Comparison of ENCODE assay signal across 7 cellular contexts in genomic region chr19:7405482-7405881, GRCh38. TPM values are rescaled to one million over a fixed set of nuclear protein-coding genes. Genes with fewer than 3 reads are reported as not detected.
DNase-seq lines count a peak whose midpoint lies in the region; ATAC-seq and TF ChIP-seq lines count a peak whose summit lies in the region.
"Not testable (repeated sequence)": the region's sequence is repeated elsewhere in the genome, so short reads cannot be mapped to it uniquely, and the experiment has no call there.

No MANE protein-coding gene starts in this region.

- H3K9me3 ChIP-seq in CD8-positive, alpha-beta T cell (ENCODE audit: low read length) = not testable (repeated sequence)

- peak overlapping the region; percentile 77 for H3K27ac Mint-ChIP-seq in CD8-positive, alpha-beta T cell
- peak overlapping the region; percentile 24 for H3K27ac Mint-ChIP-seq in activated B cell treated with CpG ODN at 0.5 μM for 24 hours
- peak overlapping the region; percentile 85 for H3K27ac Mint-ChIP-seq in activated T-helper 17 cell treated with anti-CD3 and anti-CD28 coated beads, Interleukin-2, amount 50 U/mL, for 72 hours
- peak overlapping the region; percentile 44 for H3K27ac Mint-ChIP-seq in activated naive CD8-positive, alpha-beta T cell treated with anti-CD3 and anti-CD28 coated beads, Interleukin-2, amount 50 U/mL, for 24 hours
- H3K27ac Mint-ChIP-seq in glutamatergic neuron (ENCODE audit: unreplicated experiment) = not testable (repeated sequence)
- H3K27ac Mint-ChIP-seq in naive thymus-derived CD8-positive, alpha-beta T cell = peak overlapping the region in 7 of 10 donors; percentile 19 to 83 (median 52)
- peak overlapping the region; percentile 69 for H3K27ac Mint-ChIP-seq in stimulated activated effector memory CD8-positive, alpha-beta T cell treated with anti-CD3 and anti-CD28 coated beads, Interleukin-12 subunit alpha, Interleukin-12 subunit beta, amount 100 ng/mL, for 72 hours

- not testable (repeated sequence) for H3K9me3 Mint-ChIP-seq in CD8-positive, alpha-beta T cell; activated B cell treated with CpG ODN at 0.5 μM for 24 hours; activated T-helper 17 cell treated with anti-CD3 and anti-CD28 coated beads, Interleukin-2, amount 50 U/mL, for 72 hours; activated naive CD8-positive, alpha-beta T cell treated with anti-CD3 and anti-CD28 coated beads, Interleukin-2, amount 50 U/mL, for 24 hours; glutamatergic neuron (ENCODE audit: unreplicated experiment); naive thymus-derived CD8-positive, alpha-beta T cell; stimulated activated effector memory CD8-positive, alpha-beta T cell treated with anti-CD3 and anti-CD28 coated beads, Interleukin-12 subunit alpha, Interleukin-12 subunit beta, amount 100 ng/mL, for 72 hours

- not testable (repeated sequence) for H3K27me3 Mint-ChIP-seq in CD8-positive, alpha-beta T cell (ENCODE audit: low read depth); activated B cell treated with CpG ODN at 0.5 μM for 24 hours; activated T-helper 17 cell treated with anti-CD3 and anti-CD28 coated beads, Interleukin-2, amount 50 U/mL, for 72 hours; activated naive CD8-positive, alpha-beta T cell treated with anti-CD3 and anti-CD28 coated beads, Interleukin-2, amount 50 U/mL, for 24 hours; glutamatergic neuron (ENCODE audit: unreplicated experiment); naive thymus-derived CD8-positive, alpha-beta T cell

- ATAC-seq in CD8-positive, alpha-beta T cell; activated B cell treated with CpG ODN at 0.5 μM for 24 hours (ENCODE audit: low read depth); activated T-helper 17 cell treated with anti-CD3 and anti-CD28 coated beads, Interleukin-2, amount 50 U/mL, for 72 hours (replicated peaks); activated naive CD8-positive, alpha-beta T cell treated with anti-CD3 and anti-CD28 coated beads, Interleukin-2, amount 50 U/mL, for 24 hours; naive thymus-derived CD8-positive, alpha-beta T cell; stimulated activated effector memory CD8-positive, alpha-beta T cell treated with anti-CD3 and anti-CD28 coated beads, Interleukin-12 subunit alpha, Interleukin-12 subunit beta, amount 100 ng/mL, for 72 hours: not testable (repeated sequence)

- H3K4me1 ChIP-seq in CD8-positive, alpha-beta T cell (ENCODE audit: insufficient read depth, low read length) = peaks cover 10% of the 10 kb centered on the region

- H3K4me3 Mint-ChIP-seq in CD8-positive, alpha-beta T cell; activated B cell treated with CpG ODN at 0.5 μM for 24 hours; activated T-helper 17 cell treated with anti-CD3 and anti-CD28 coated beads, Interleukin-2, amount 50 U/mL, for 72 hours; activated naive CD8-positive, alpha-beta T cell treated with anti-CD3 and anti-CD28 coated beads, Interleukin-2, amount 50 U/mL, for 24 hours; naive thymus-derived CD8-positive, alpha-beta T cell; stimulated activated effector memory CD8-positive, alpha-beta T cell treated with anti-CD3 and anti-CD28 coated beads, Interleukin-12 subunit alpha, Interleukin-12 subunit beta, amount 100 ng/mL, for 72 hours: not testable (repeated sequence)
- peak overlapping the region; percentile 7 for H3K4me3 Mint-ChIP-seq in glutamatergic neuron (ENCODE audit: unreplicated experiment)

- intact Hi-C loops in CD8-positive, alpha-beta T cell (cut with DNase I, micrococcal nuclease); activated B cell treated with CpG ODN at 0.5 μM for 24 hours (cut with micrococcal nuclease): not testable (repeated sequence)

- peaks cover 57% of the 10 kb centered on the region for H3K36me3 Mint-ChIP-seq in CD8-positive, alpha-beta T cell
- H3K36me3 Mint-ChIP-seq in activated B cell treated with CpG ODN at 0.5 μM for 24 hours (ENCODE audit: low read depth) = peaks cover 53% of the 10 kb centered on the region
- peaks cover 71% of the 10 kb centered on the region for H3K36me3 Mint-ChIP-seq in activated T-helper 17 cell treated with anti-CD3 and anti-CD28 coated beads, Interleukin-2, amount 50 U/mL, for 72 hours (ENCODE audit: low read depth)
- H3K36me3 Mint-ChIP-seq in activated naive CD8-positive, alpha-beta T cell treated with anti-CD3 and anti-CD28 coated beads, Interleukin-2, amount 50 U/mL, for 24 hours (ENCODE audit: low read depth) = peaks cover 18% of the 10 kb centered on the region
- not testable (repeated sequence) for H3K36me3 Mint-ChIP-seq in glutamatergic neuron (ENCODE audit: unreplicated experiment)
- H3K36me3 Mint-ChIP-seq in naive thymus-derived CD8-positive, alpha-beta T cell = peaks cover 0 to 80% (median 12%) of the 10 kb centered on the region in 3 donors
- peaks cover 50% of the 10 kb centered on the region for H3K36me3 Mint-ChIP-seq in stimulated activated effector memory CD8-positive, alpha-beta T cell treated with anti-CD3 and anti-CD28 coated beads, Interleukin-12 subunit alpha, Interleukin-12 subunit beta, amount 100 ng/mL, for 72 hours

- DNase-seq in CD8-positive, alpha-beta T cell; activated B cell treated with CpG ODN at 0.5 μM for 24 hours; activated naive CD8-positive, alpha-beta T cell treated with anti-CD3 and anti-CD28 coated beads, Interleukin-2, amount 50 U/mL, for 24 hours; glutamatergic neuron; naive thymus-derived CD8-positive, alpha-beta T cell; stimulated activated effector memory CD8-positive, alpha-beta T cell treated with anti-CD3 and anti-CD28 coated beads, Interleukin-12 subunit alpha, Interleukin-12 subunit beta, amount 100 ng/mL, for 72 hours (ENCODE audit: low spot score in 2 of 2): not testable (repeated sequence)

- POLR2A ChIA-PET in CD8-positive, alpha-beta T cell (lab: Charles Lee); activated B cell treated with CpG ODN at 0.5 μM for 24 hours (lab: Charles Lee); naive thymus-derived CD8-positive, alpha-beta T cell (lab: Charles Lee): not testable (repeated sequence)

- TF ChIP-seq CTCF in CD8-positive, alpha-beta T cell (IDR thresholded peaks at IDR 0.05); activated B cell treated with CpG ODN at 0.5 μM for 24 hours (IDR thresholded peaks at IDR 0.05); glutamatergic neuron (IDR thresholded peaks at IDR 0.05; ENCODE audit: partially characterized antibody, unreplicated experiment): not testable (repeated sequence)

- CTCF ChIA-PET in CD8-positive, alpha-beta T cell (lab: Charles Lee) = interaction anchor here (0.6 kb wide), 1 partner anchor 328 kb away, joined by 4 read pairs; no protein-coding TSS in a partner anchor
- CTCF ChIA-PET in activated B cell treated with CpG ODN at 0.5 μM for 24 hours (lab: Charles Lee) = not testable (repeated sequence)

- H3K27ac ChIP-seq in CD8-positive, alpha-beta T cell (ENCODE audit: low read depth, low read length) = not testable (repeated sequence)

- peaks cover 43% of the 10 kb centered on the region for H3K4me1 Mint-ChIP-seq in CD8-positive, alpha-beta T cell (ENCODE audit: low read depth)
- H3K4me1 Mint-ChIP-seq in activated B cell treated with CpG ODN at 0.5 μM for 24 hours = peaks cover 26% of the 10 kb centered on the region
- H3K4me1 Mint-ChIP-seq in activated T-helper 17 cell treated with anti-CD3 and anti-CD28 coated beads, Interleukin-2, amount 50 U/mL, for 72 hours; glutamatergic neuron (ENCODE audit: low read depth, unreplicated experiment): not testable (repeated sequence)
- peaks cover 14% of the 10 kb centered on the region for H3K4me1 Mint-ChIP-seq in activated naive CD8-positive, alpha-beta T cell treated with anti-CD3 and anti-CD28 coated beads, Interleukin-2, amount 50 U/mL, for 24 hours
- peaks cover 16 to 55% (median 37%) of the 10 kb centered on the region in 4 donors for H3K4me1 Mint-ChIP-seq in naive thymus-derived CD8-positive, alpha-beta T cell
- H3K4me1 Mint-ChIP-seq in stimulated activated effector memory CD8-positive, alpha-beta T cell treated with anti-CD3 and anti-CD28 coated beads, Interleukin-12 subunit alpha, Interleukin-12 subunit beta, amount 100 ng/mL, for 72 hours = peaks cover 18% of the 10 kb centered on the region

- not testable (repeated sequence) for H3K4me3 ChIP-seq in CD8-positive, alpha-beta T cell (ENCODE audit: low read depth, low read length)

- not testable (repeated sequence) for H3K27me3 ChIP-seq in CD8-positive, alpha-beta T cell (ENCODE audit: insufficient read depth, low read length)

- peaks cover 31% of the 10 kb centered on the region for H3K36me3 ChIP-seq in CD8-positive, alpha-beta T cell (ENCODE audit: insufficient read depth, low read length)

RNA-seq across cellular contexts. Expression of gene ARHGEF18, which starts 56.7 kb away (rescaled TPM):
- total RNA-seq in CD8-positive, alpha-beta T cell = 10 to 100 TPM; 78.8 to 81.0 TPM
- total RNA-seq in activated B cell treated with CpG ODN at 0.5 μM for 24 hours = 45.8 and 51.9 TPM in 2 replicates
- 10 to 100 TPM; 47.8 to 58.6 TPM for total RNA-seq in activated T-helper 17 cell treated with anti-CD3 and anti-CD28 coated beads, Interleukin-2, amount 50 U/mL, for 72 hours
- 44.1 TPM for total RNA-seq in glutamatergic neuron (ENCODE audit: unreplicated experiment)
- 100 to 1,000 TPM; 118 to 140 TPM for total RNA-seq in naive thymus-derived CD8-positive, alpha-beta T cell
- 10 to 100 TPM in 1 of 3 donors, 1 to 10 TPM in 2; 3.2 to 10.6 (median 5.6) TPM for polyA plus RNA-seq in naive thymus-derived CD8-positive, alpha-beta T cell
